In the genomic region with DNA sequence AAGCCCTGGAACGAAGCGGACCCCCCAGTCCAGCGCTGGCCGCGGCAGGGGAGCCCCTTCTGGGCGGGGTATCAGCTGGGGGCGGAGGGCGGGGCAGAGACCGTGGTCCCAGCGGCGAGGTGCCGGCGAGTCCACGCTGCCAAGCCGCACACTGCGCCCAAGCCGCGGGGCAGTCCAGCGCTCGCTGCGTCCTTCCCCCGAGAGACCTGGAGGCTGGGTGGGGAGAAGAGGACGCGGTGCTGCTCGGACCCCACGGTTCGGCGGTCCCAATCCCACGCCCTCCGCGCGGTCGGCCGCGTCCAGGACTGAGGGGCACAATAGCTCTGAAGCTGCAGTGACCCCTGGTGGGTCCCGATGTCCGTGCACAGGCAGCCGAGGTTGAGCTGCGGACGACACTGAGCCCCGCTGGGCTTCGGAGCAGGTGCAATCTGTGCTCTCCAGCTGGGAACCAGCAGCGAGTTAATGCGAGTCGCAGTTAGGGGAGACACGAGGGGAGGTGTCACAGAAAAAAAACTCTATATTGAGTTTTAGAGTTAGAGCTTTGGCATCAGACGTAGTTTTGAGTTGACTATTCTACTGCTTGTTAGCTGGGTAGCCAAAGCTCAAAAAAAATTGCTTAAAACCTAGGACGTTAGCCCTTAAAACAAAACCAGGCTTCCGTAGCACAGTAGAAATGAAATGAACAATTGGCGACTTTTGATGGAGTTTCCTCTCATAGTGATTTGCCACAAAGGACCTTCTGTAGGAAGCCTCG, we compare ENCODE assay signal across 8 cellular contexts. TPM values are rescaled to one million over a fixed set of nuclear protein-coding genes. Genes with fewer than 3 reads are reported as not detected.
DNase-seq lines count a peak whose midpoint lies in the region; TF ChIP-seq lines count a peak whose summit lies in the region.

No MANE protein-coding gene starts in this region.

- CTCF ChIA-PET in HEK293 (lab: Yijun Ruan, JAX): interaction anchor here (0.5 to 6.6 kb wide), 44 partner anchors 10 to 668 kb away, joined by 3 to 116 read pairs (median 4); no protein-coding TSS in a partner anchor

- no peaks in the 10 kb centered on the region for H3F3A ChIP-seq in Loucy (ENCODE audit: low read depth)

- no peak overlapping the region for H3K27ac Mint-ChIP-seq in activated T-cell treated with anti-CD3 and anti-CD28 coated beads, Interleukin-2, amount 50 U/mL, for 24 hours

- DNase-seq in activated T-cell treated with anti-CD3 and anti-CD28 coated beads, Interleukin-2, amount 50 U/mL, for 24 hours: peak; percentile 52
- DNase-seq in activated T-cell treated with anti-CD3 and anti-CD28 coated beads for 4 hours (no peak), SKM-1 treated with dmso at 0.1 percent for 144 hours (lab: John Stamatoyannopoulos, UW; ENCODE audit: unreplicated experiment) (peak; percentile 44), dorsolateral prefrontal cortex (peak; percentile 20 to 87 (median 80)), left kidney (ENCODE audit: low read depth, low spot score) (peak; percentile 96)
- DNase-seq in stimulated activated CD4-positive, alpha-beta T cell treated with anti-CD3 and anti-CD28 coated beads, Interleukin-4, amount 100 ng/mL, for 1 hour: peak; percentile 15

- H3K9me3 Mint-ChIP-seq in activated T-cell treated with anti-CD3 and anti-CD28 coated beads, Interleukin-2, amount 50 U/mL, for 24 hours: no peaks in the 10 kb centered on the region

- intact Hi-C loops in dorsolateral prefrontal cortex (cut with DNase I): loop anchor here (2.0 to 10.0 kb wide), 3 partner anchors 57 to 245 kb away; no protein-coding TSS in a partner anchor

- H3K36me3 Mint-ChIP-seq in activated T-cell treated with anti-CD3 and anti-CD28 coated beads, Interleukin-2, amount 50 U/mL, for 24 hours (ENCODE audit: low read depth): no peaks in the 10 kb centered on the region

- H3K36me3 ChIP-seq in HEK293 (ENCODE audit: control insufficient read depth in 2 of 2, insufficient read depth in 1 of 2, low read length in 2 of 2) (no peaks in the 10 kb centered on the region), Loucy (ENCODE audit: insufficient read depth, low read length) (no peaks in the 10 kb centered on the region)

- H3K4me3 ChIP-seq in HEK293 (ENCODE audit: low read depth, low read length) (peak overlapping the region; percentile 66), Loucy (ENCODE audit: low read length, poor library complexity, severe bottlenecking) (peak overlapping the region; percentile 78), dorsolateral prefrontal cortex (peak overlapping the region; percentile 53 to 89 (median 74))

- H4K20me1 ChIP-seq in Loucy (ENCODE audit: insufficient read depth, low read length, poor library complexity, severe bottlenecking): no peaks in the 10 kb centered on the region

- no peaks in the 10 kb centered on the region for H3K9me3 ChIP-seq in HEK293 (ENCODE audit: control insufficient read depth, insufficient read depth, low read depth, low read length)
- H3K9me3 ChIP-seq in Loucy (ENCODE audit: insufficient read depth, low read depth, low read length): no peaks in the 10 kb centered on the region

- H3K79me2 ChIP-seq in Loucy (ENCODE audit: insufficient read depth, low read length): no peaks in the 10 kb centered on the region

- POLR2A ChIA-PET in HEK293 (lab: Yijun Ruan, JAX): interaction anchor here (0.6 to 3.5 kb wide), 5 partner anchors 28 to 277 kb away, joined by 3 to 23 read pairs (median 3); no protein-coding TSS in a partner anchor

- peaks cover 74% of the 10 kb centered on the region for H3K27me3 Mint-ChIP-seq in activated T-cell treated with anti-CD3 and anti-CD28 coated beads, Interleukin-2, amount 50 U/mL, for 24 hours

- H3K4me1 Mint-ChIP-seq in activated T-cell treated with anti-CD3 and anti-CD28 coated beads, Interleukin-2, amount 50 U/mL, for 24 hours (ENCODE audit: low read depth): peaks cover 16% of the 10 kb centered on the region

- peak overlapping the region; percentile 90 for H2AFZ ChIP-seq in Loucy (ENCODE audit: low read length)

- no peaks in the 10 kb centered on the region for H3K27me3 ChIP-seq in Loucy (ENCODE audit: insufficient read depth, low read length, poor library complexity, severe bottlenecking)
- peaks cover 0 to 29% (median 0%) of the 10 kb centered on the region in 45 donors for H3K27me3 ChIP-seq in dorsolateral prefrontal cortex

- H3K4me3 Mint-ChIP-seq in activated T-cell treated with anti-CD3 and anti-CD28 coated beads, Interleukin-2, amount 50 U/mL, for 24 hours: peak overlapping the region; percentile 68

- H3K4me1 ChIP-seq in HEK293 (ENCODE audit: control insufficient read depth, insufficient read depth, low read length) (no peaks in the 10 kb centered on the region), Loucy (ENCODE audit: insufficient read depth, low read length, poor library complexity, severe bottlenecking) (no peaks in the 10 kb centered on the region)

- H3K27ac ChIP-seq in HEK293 (ENCODE audit: extremely low read depth, low read depth, low read length) (peak overlapping the region; percentile 59; the same call in 1 of the 2 replicates), dorsolateral prefrontal cortex (peak overlapping the region in 41 of 59 donors; percentile 7 to 82 (median 60))

- TF ChIP-seq CTCF in HEK293 (tag by site-specific recombination; IDR thresholded peaks at IDR 0.05) (peak; percentile 99), Loucy (conservative IDR thresholded peaks at IDR 0.05; ENCODE audit: low read length) (peak; percentile 70), dorsolateral prefrontal cortex (IDR thresholded peaks at IDR 0.05 in 54 of 56, conservative IDR thresholded peaks at IDR 0.05 in 2 of 56; ENCODE audit: low read depth in 1 of 56, partially characterized antibody in 56 of 56) (peak; percentile 40 to 94 (median 86))

- H3K9ac ChIP-seq in Loucy (ENCODE audit: low read depth, low read length, poor library complexity, severe bottlenecking): peak overlapping the region; percentile 56

- peak overlapping the region; percentile 72 for H3K4me2 ChIP-seq in Loucy (ENCODE audit: low read depth, low read length, poor library complexity, severe bottlenecking)

- no peaks in the 10 kb centered on the region for H3K9me2 ChIP-seq in Loucy (replicated peaks; ENCODE audit: low read depth, low read length)

TF ChIP-seq in HEK293, 187 proteins besides CTCF, POLR2A, EP300 and RAD21 (continues in another document):
- TF ChIP-seq ZNF132 (tag by site-specific recombination; IDR thresholded peaks at IDR 0.05; ENCODE audit: borderline replicate concordance) (no peak), ZNF23 (tag by site-specific recombination; IDR thresholded peaks at IDR 0.05; ENCODE audit: borderline replicate concordance) (no peak), SETDB1 (IDR thresholded peaks at IDR 0.05; ENCODE audit: insufficient read length, low read length) (no peak), ZNF175 (tag by site-specific recombination; IDR thresholded peaks at IDR 0.05) (no peak), KLF17 (tag by site-specific recombination; IDR thresholded peaks at IDR 0.05) (peak; percentile 79), GFI1B (tag by site-specific recombination; IDR thresholded peaks at IDR 0.05) (peak; percentile 58), ZNF121 (tag by site-specific recombination; IDR thresholded peaks at IDR 0.05) (0 out of 2 replicates have a peak, but pooled peaks have one; percentile 59)
- TF ChIP-seq, protein P1, sequence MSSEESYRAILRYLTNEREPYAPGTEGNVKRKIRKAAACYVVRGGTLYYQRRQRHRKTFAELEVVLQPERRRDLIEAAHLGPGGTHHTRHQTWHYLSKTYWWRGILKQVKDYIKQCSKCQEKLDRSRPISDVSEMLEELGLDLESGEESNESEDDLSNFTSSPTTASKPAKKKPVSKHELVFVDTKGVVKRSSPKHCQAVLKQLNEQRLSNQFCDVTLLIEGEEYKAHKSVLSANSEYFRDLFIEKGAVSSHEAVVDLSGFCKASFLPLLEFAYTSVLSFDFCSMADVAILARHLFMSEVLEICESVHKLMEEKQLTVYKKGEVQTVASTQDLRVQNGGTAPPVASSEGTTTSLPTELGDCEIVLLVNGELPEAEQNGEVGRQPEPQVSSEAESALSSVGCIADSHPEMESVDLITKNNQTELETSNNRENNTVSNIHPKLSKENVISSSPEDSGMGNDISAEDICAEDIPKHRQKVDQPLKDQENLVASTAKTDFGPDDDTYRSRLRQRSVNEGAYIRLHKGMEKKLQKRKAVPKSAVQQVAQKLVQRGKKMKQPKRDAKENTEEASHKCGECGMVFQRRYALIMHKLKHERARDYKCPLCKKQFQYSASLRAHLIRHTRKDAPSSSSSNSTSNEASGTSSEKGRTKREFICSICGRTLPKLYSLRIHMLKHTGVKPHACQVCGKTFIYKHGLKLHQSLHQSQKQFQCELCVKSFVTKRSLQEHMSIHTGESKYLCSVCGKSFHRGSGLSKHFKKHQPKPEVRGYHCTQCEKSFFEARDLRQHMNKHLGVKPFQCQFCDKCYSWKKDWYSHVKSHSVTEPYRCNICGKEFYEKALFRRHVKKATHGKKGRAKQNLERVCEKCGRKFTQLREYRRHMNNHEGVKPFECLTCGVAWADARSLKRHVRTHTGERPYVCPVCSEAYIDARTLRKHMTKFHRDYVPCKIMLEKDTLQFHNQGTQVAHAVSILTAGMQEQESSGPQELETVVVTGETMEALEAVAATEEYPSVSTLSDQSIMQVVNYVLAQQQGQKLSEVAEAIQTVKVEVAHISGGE (tag by site-specific recombination; conservative IDR thresholded peaks at IDR 0.05; ENCODE audit: low read depth): no peak

RNA-seq across cellular contexts. Expression of gene EPB41L4A, which starts 1.2 kb away (rescaled TPM):
- total RNA-seq in dorsolateral prefrontal cortex: 10 to 100 TPM in 106 of 120 experiments, 1 to 10 TPM in 14; 5.8 to 37.2 (median 15.9) TPM
